ENCODE assay signal across 1 cellular context in the genomic region with DNA sequence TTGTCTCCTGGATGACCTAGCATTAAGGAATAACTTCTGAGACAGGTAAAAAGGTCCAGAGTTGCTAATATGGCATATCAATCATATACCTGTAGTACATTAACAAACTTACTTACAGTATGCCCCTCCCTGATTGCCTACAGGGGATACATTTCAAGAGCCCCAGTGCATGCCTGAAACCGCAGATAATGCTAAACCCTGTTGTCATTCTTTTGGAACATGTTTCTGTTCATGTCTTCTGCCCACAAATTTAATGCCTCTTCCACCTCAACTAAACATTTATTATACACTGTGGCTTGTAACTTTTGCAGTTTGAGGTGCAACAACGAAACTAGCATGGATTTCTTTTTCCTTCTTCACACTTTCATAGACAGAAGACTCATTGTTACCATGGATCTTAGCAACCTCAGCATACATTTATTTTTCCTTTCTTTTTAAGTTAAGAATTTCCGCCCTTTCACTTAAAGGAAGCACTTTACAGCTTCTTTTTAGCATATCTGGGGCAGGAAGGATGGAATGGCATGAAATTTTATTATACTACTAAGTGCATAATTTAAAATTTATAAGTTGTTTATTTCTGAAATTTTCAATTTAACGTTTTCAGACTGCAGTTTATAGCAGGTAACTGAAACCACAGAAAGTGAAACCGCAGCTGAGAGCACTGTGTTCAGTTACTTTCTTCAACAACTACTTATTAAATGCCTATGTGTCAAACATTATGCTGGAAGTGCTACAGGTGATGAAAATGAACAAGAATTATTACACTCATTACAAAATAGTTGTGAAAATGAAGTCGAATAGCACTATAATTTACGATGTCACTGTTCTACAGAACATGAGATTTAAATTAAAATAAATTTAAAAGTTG.
TF ChIP-seq lines count a peak whose summit lies in the region.

No MANE protein-coding gene starts in this region.

TF ChIP-seq in SK-N-SH, 30 proteins besides CTCF, POLR2A, EP300 and RAD21:
- TF ChIP-seq, protein P1, sequence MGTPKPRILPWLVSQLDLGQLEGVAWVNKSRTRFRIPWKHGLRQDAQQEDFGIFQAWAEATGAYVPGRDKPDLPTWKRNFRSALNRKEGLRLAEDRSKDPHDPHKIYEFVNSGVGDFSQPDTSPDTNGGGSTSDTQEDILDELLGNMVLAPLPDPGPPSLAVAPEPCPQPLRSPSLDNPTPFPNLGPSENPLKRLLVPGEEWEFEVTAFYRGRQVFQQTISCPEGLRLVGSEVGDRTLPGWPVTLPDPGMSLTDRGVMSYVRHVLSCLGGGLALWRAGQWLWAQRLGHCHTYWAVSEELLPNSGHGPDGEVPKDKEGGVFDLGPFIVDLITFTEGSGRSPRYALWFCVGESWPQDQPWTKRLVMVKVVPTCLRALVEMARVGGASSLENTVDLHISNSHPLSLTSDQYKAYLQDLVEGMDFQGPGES (IDR thresholded peaks at IDR 0.05; ENCODE audit: low read depth, low read length), result no peak
- TF ChIP-seq RFX5 (IDR thresholded peaks at IDR 0.05; ENCODE audit: low read length) (no peak), NFIC (IDR thresholded peaks at IDR 0.05; ENCODE audit: borderline replicate concordance) (no peak), RCOR1 (IDR thresholded peaks at IDR 0.05; ENCODE audit: low read length) (no peak), YY1 (IDR thresholded peaks at IDR 0.05; ENCODE audit: low read depth) (no peak), GABPA (IDR thresholded peaks at IDR 0.05; ENCODE audit: low read depth) (no peak), MXI1 (IDR thresholded peaks at IDR 0.05; ENCODE audit: low read depth, low read length) (no peak), FOXM1 (IDR thresholded peaks at IDR 0.05; ENCODE audit: low read depth) (no peak), TAF1 (IDR thresholded peaks at IDR 0.05; ENCODE audit: borderline replicate concordance, low read depth, low read length) (no peak), FOXJ3 (CRISPR knock-in tag; IDR thresholded peaks at IDR 0.05) (no peak), CHD2 (IDR thresholded peaks at IDR 0.05; ENCODE audit: low read length, partially characterized antibody) (no peak), TEAD4 (IDR thresholded peaks at IDR 0.05; ENCODE audit: borderline replicate concordance, insufficient read depth) (no peak), NRF1 (IDR thresholded peaks at IDR 0.05; ENCODE audit: low read depth, low read length) (no peak), SMC3 (IDR thresholded peaks at IDR 0.05; ENCODE audit: low read depth, low read length) (no peak), EZH2phosphoT487 (IDR thresholded peaks at IDR 0.05; ENCODE audit: borderline replicate concordance, low read depth) (no peak), TCF12 (IDR thresholded peaks at IDR 0.05) (no peak), POLR2AphosphoS5 (IDR thresholded peaks at IDR 0.05; ENCODE audit: low read depth, low read length) (no peak), SIN3A (IDR thresholded peaks at IDR 0.05; ENCODE audit: borderline replicate concordance, low read depth, low read length) (no peak)
- TF ChIP-seq, protein P2, sequence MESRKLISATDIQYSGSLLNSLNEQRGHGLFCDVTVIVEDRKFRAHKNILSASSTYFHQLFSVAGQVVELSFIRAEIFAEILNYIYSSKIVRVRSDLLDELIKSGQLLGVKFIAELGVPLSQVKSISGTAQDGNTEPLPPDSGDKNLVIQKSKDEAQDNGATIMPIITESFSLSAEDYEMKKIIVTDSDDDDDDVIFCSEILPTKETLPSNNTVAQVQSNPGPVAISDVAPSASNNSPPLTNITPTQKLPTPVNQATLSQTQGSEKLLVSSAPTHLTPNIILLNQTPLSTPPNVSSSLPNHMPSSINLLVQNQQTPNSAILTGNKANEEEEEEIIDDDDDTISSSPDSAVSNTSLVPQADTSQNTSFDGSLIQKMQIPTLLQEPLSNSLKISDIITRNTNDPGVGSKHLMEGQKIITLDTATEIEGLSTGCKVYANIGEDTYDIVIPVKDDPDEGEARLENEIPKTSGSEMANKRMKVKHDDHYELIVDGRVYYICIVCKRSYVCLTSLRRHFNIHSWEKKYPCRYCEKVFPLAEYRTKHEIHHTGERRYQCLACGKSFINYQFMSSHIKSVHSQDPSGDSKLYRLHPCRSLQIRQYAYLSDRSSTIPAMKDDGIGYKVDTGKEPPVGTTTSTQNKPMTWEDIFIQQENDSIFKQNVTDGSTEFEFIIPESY (IDR thresholded peaks at IDR 0.05; ENCODE audit: borderline replicate concordance, low read depth), result no peak
